19 cellular contexts compared by ENCODE assay signal in the genomic region with DNA sequence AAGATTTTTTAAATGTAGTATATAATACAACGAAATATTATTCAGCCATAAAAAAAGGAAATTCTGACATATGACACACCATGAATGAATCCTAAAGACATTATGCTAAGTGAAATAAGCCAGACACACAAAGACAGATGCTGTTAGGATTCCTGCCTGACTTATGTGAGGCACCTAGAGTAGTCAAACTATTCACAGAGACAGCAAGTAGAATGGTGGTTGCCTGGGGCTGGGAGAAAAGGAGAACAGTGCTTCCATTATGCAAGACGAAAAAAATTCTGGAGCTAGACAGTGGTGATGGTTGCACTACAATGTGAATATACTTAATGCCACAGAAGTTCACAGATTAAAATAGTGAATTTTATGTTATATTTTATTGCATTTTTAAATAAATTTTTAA.
"Had no signal": no experiment of that assay in that cellular context is flagged by ENCODE, and none has a peak within 500 bp of the region (broad histone marks: within the 10 kb centered on the region; RNA-seq: fewer than 3 reads in every experiment).

No MANE protein-coding gene starts in this region.

- H3K4me1 Mint-ChIP-seq: mesothelial cell of epicardium; naive B cell; naive thymus-derived CD8-positive, alpha-beta T cell had no signal

- H3K27ac Mint-ChIP-seq: mesothelial cell of epicardium; naive B cell; naive thymus-derived CD8-positive, alpha-beta T cell had no signal

- H3K36me3 Mint-ChIP-seq: mesothelial cell of epicardium; naive thymus-derived CD8-positive, alpha-beta T cell had no signal

- H3K9me3 Mint-ChIP-seq: mesothelial cell of epicardium had no signal

- ATAC-seq: foreskin keratinocyte; gastrocnemius medialis; heart right ventricle; left cardiac atrium; left lung; left ventricle myocardium superior; lower lobe of right lung; mucosa of descending colon; naive thymus-derived CD8-positive, alpha-beta T cell had no signal

- DNase-seq: dermis blood vessel endothelial cell; dorsolateral prefrontal cortex; effector CD4-positive, alpha-beta T cell; effector memory CD4-positive, alpha-beta T cell; foreskin keratinocyte; gastrocnemius medialis; glutamatergic neuron; head of caudate nucleus; heart right ventricle; hippocampal formation; left cardiac atrium; left lung; left ventricle myocardium superior; lower lobe of right lung; mesenchymal stem cell; mucosa of descending colon; naive B cell; naive thymus-derived CD8-positive, alpha-beta T cell had no signal

- H3K4me3 Mint-ChIP-seq: mesothelial cell of epicardium; naive thymus-derived CD8-positive, alpha-beta T cell had no signal
